ENCODE assay signal across 27 cellular contexts in the genomic region with DNA sequence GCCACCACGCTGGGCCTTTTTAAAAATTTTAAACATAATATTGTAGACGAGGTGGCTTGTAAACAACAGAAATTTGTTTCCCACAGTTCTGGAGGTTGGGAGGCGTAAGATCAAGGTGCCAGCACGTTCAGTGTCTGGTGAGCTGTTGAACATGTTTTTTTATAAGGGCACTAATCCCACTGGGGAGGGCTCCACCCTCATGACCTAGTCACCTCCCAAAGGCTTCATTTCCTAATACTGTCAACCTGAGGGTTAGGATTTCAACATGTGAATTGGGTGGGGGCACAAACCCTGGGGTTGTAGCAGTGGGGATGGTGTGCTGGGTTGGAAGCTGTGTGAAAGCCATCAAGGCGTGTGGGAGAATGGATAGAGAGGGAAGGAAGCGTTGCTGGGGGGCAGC. TPM values are rescaled to one million over a fixed set of nuclear protein-coding genes. Genes with fewer than 3 reads are reported as not detected.
DNase-seq lines count a peak whose midpoint lies in the region; ATAC-seq, FAIRE-seq and TF ChIP-seq lines count a peak whose summit lies in the region.
"Had no signal": no experiment of that assay in that cellular context is flagged by ENCODE, and none has a peak within 500 bp of the region (broad histone marks: within the 10 kb centered on the region; RNA-seq: fewer than 3 reads in every experiment).

No MANE protein-coding gene starts in this region.

- CTCF ChIA-PET in CD8-positive, alpha-beta memory T cell (lab: Charles Lee) = no interaction called here
- CTCF ChIA-PET in K562 (lab: Yijun Ruan, JAX; ENCODE audit: low intra/inter-chr PET ratio) = no interaction called here

- H3K9me1 ChIP-seq in K562 (ENCODE audit: control insufficient read depth, insufficient read depth, low read length) = peaks cover 12% of the 10 kb centered on the region

- H3F3A ChIP-seq in neural progenitor cell (ENCODE audit: low read depth) = no peaks in the 10 kb centered on the region

- peaks cover 12% of the 10 kb centered on the region for H3K36me3 ChIP-seq in CD4-positive, CD25-positive, alpha-beta regulatory T cell (ENCODE audit: control insufficient read depth, insufficient read depth, low read length)
- H3K36me3 ChIP-seq in CD8-positive, alpha-beta memory T cell (ENCODE audit: insufficient read depth, low read length) = no peaks in the 10 kb centered on the region
- H3K36me3 ChIP-seq in K562 (ENCODE audit: control insufficient read depth, insufficient read depth, low read length) (peaks cover 65% of the 10 kb centered on the region; the same call in 2 of the 3 replicates), neural progenitor cell (no peaks in the 10 kb centered on the region)
- H3K36me3 ChIP-seq: heart right ventricle had no signal

- H4K20me1 ChIP-seq in K562 (replicated peaks; ENCODE audit: control insufficient read depth, insufficient read depth, low read length) (peaks cover 49% of the 10 kb centered on the region), neural progenitor cell (ENCODE audit: low read depth) (peaks cover 53% of the 10 kb centered on the region)

- intact Hi-C loops in K562 (cut with micrococcal nuclease) = no loop called here

- in situ Hi-C loops in K562 (cut with MboI) = no loop called here

- peak; percentile 44 for FAIRE-seq in K562 (lab: Jason Lieb, UNC)
- FAIRE-seq: D721Med had no signal

- no peaks in the 10 kb centered on the region for H3K9me3 ChIP-seq in CD4-positive, CD25-positive, alpha-beta regulatory T cell (ENCODE audit: control insufficient read depth in 2 of 2, low read length in 2 of 2)
- H3K9me3 ChIP-seq in CD8-positive, alpha-beta memory T cell (ENCODE audit: low read length) = no peaks in the 10 kb centered on the region
- H3K9me3 ChIP-seq in K562 (replicated peaks; ENCODE audit: control insufficient read depth, insufficient read depth, low read depth, low read length) (no peaks in the 10 kb centered on the region), neural progenitor cell (ENCODE audit: low read depth) (no peaks in the 10 kb centered on the region)
- H3K9me3 ChIP-seq: heart right ventricle, left lung, psoas muscle, tibial nerve had no signal

- H3K4me3 ChIP-seq in CD4-positive, CD25-positive, alpha-beta regulatory T cell (ENCODE audit: low read depth, low read length) = no peak overlapping the region
- H3K4me3 ChIP-seq in CD8-positive, alpha-beta memory T cell (ENCODE audit: low read length) = no peak overlapping the region
- H3K4me3 ChIP-seq in K562 = no peak overlapping the region
- H3K4me3 ChIP-seq in neural progenitor cell = no peak overlapping the region
- H3K4me3 ChIP-seq: dorsolateral prefrontal cortex, GM23248, heart right ventricle, left lung, psoas muscle, tibial nerve had no signal

- peak overlapping the region in 1 of 4 donors; percentile 58 for H3K4me3 Mint-ChIP-seq in CD4-positive, CD25-positive, alpha-beta regulatory T cell
- peak overlapping the region in 3 of 7 donors; percentile 32 to 57 (median 51) for H3K4me3 Mint-ChIP-seq in CD8-positive, alpha-beta memory T cell
- no peak overlapping the region for H3K4me3 Mint-ChIP-seq in neural progenitor cell
- H3K4me3 Mint-ChIP-seq: neural crest cell had no signal

- H3K4me1 Mint-ChIP-seq in CD4-positive, CD25-positive, alpha-beta regulatory T cell = peaks cover 21 to 81% (median 52%) of the 10 kb centered on the region in 4 donors
- peaks cover 59 to 82% (median 69%) of the 10 kb centered on the region in 3 donors for H3K4me1 Mint-ChIP-seq in CD8-positive, alpha-beta memory T cell
- H3K4me1 Mint-ChIP-seq in neural progenitor cell = peaks cover 42% of the 10 kb centered on the region

- H3K4me2 ChIP-seq in K562 (ENCODE audit: insufficient read depth, low read length) = no peak overlapping the region
- H3K4me2 ChIP-seq in neural progenitor cell = no peak overlapping the region

- H3K36me3 Mint-ChIP-seq in CD4-positive, CD25-positive, alpha-beta regulatory T cell = peaks cover 25% of the 10 kb centered on the region
- peaks cover 9 to 26% (median 12%) of the 10 kb centered on the region in 3 donors for H3K36me3 Mint-ChIP-seq in CD8-positive, alpha-beta memory T cell
- H3K36me3 Mint-ChIP-seq in neural progenitor cell = peaks cover 19% of the 10 kb centered on the region

- TF ChIP-seq CTCF in K562 (IDR thresholded peaks at IDR 0.05 in 2 of 3, conservative IDR thresholded peaks at IDR 0.05 in 1 of 3; ENCODE audit: insufficient read depth in 2 of 3, low read depth in 1 of 3, low read length in 3 of 3) (no peak), neural progenitor cell (IDR thresholded peaks at IDR 0.05) (no peak)

- no peaks in the 10 kb centered on the region for H3K27me3 Mint-ChIP-seq in CD4-positive, CD25-positive, alpha-beta regulatory T cell
- H3K27me3 Mint-ChIP-seq in CD8-positive, alpha-beta memory T cell = no peaks in the 10 kb centered on the region
- no peaks in the 10 kb centered on the region for H3K27me3 Mint-ChIP-seq in neural progenitor cell (ENCODE audit: insufficient read depth, low read depth)

- no peak overlapping the region for H3K27ac ChIP-seq in CD4-positive, CD25-positive, alpha-beta regulatory T cell (ENCODE audit: insufficient read depth, low read length, poor library complexity, severe bottlenecking)
- H3K27ac ChIP-seq in CD8-positive, alpha-beta memory T cell (ENCODE audit: low read depth, low read length) = no peak overlapping the region
- H3K27ac ChIP-seq in K562 (ENCODE audit: extremely low read depth, low read depth, low read length) (no peak overlapping the region), neural progenitor cell (no peak overlapping the region)
- H3K27ac ChIP-seq: epithelial cell of prostate, GM23248, psoas muscle had no signal

- H2AFZ ChIP-seq in K562 (ENCODE audit: low read depth, low read length) (no peak overlapping the region), neural progenitor cell (replicated peaks) (no peak overlapping the region)
- H2AFZ ChIP-seq: GM23248 had no signal

- no peaks in the 10 kb centered on the region for H3K9me3 Mint-ChIP-seq in CD4-positive, CD25-positive, alpha-beta regulatory T cell
- no peaks in the 10 kb centered on the region for H3K9me3 Mint-ChIP-seq in CD8-positive, alpha-beta memory T cell
- H3K9me3 Mint-ChIP-seq in neural progenitor cell = peaks cover 9% of the 10 kb centered on the region

- H3K79me2 ChIP-seq in K562 (ENCODE audit: control insufficient read depth, insufficient read depth, low read length) (peaks cover 71% of the 10 kb centered on the region), neural progenitor cell (ENCODE audit: low read depth) (peaks cover 60% of the 10 kb centered on the region)

- no peak for ATAC-seq in CD4-positive, CD25-positive, alpha-beta regulatory T cell (ENCODE audit: low read depth in 2 of 2)
- ATAC-seq in K562 (no peak), GM18517 (IDR thresholded peaks at IDR 0.05; ENCODE audit: unreplicated experiment) (no peak), GM21717 (IDR thresholded peaks at IDR 0.05; ENCODE audit: unreplicated experiment) (no peak)
- ATAC-seq: left lung, psoas muscle had no signal

- DNase-seq in CD4-positive, CD25-positive, alpha-beta regulatory T cell = no peak
- DNase-seq in CD8-positive, alpha-beta memory T cell = no peak
- DNase-seq in K562 (ENCODE audit: extremely low read depth in 1 of 4, low spot score in 3 of 4) (no peak), neural progenitor cell (ENCODE audit: low spot score) (no peak), COR-L47 (lab: John Stamatoyannopoulos, UW) (no peak), SIG-M5 treated with dmso at 0.1 percent for 504 hours (lab: John Stamatoyannopoulos, UW; ENCODE audit: unreplicated experiment) (no peak)
- DNase-seq: activated CD4-positive, alpha-beta T cell treated with anti-CD3 and anti-CD28 coated beads, Interleukin-2, amount 50 U/mL, for 1 hour; aorta; dorsolateral prefrontal cortex; GM23248; heart right ventricle; left lung; midbrain; NCI-H2107; NCI-H510A; NK-92 treated with Interleukin-12 subunit alpha and Interleukin-12 subunit beta, amount 100 ng/mL, for 24 hours; SIG-M5; stimulated activated CD4-positive, alpha-beta T cell treated with anti-CD3 and anti-CD28 coated beads, Interleukin-2, amount 100 ng/mL, for 24 hours; stimulated activated naive CD4-positive, alpha-beta T cell treated with Interleukin-2 at 50 U/mL for 16 hours; T-helper 2 cell had no signal

- TF ChIP-seq RAD21 in K562 (CRISPR knock-in tag; conservative IDR thresholded peaks at IDR 0.05 in 1 of 2, IDR thresholded peaks at IDR 0.05 in 1 of 2) = no peak

- H3K27me3 ChIP-seq in CD4-positive, CD25-positive, alpha-beta regulatory T cell (ENCODE audit: control insufficient read depth, insufficient read depth, low read length) = no peaks in the 10 kb centered on the region
- H3K27me3 ChIP-seq in CD8-positive, alpha-beta memory T cell (ENCODE audit: insufficient read depth, low read length, poor library complexity, severe bottlenecking) = no peaks in the 10 kb centered on the region
- H3K27me3 ChIP-seq in K562 (ENCODE audit: control insufficient read depth in 2 of 2, insufficient read depth in 2 of 2, low read length in 2 of 2) = no peaks in the 10 kb centered on the region
- no peaks in the 10 kb centered on the region for H3K27me3 ChIP-seq in neural progenitor cell
- H3K27me3 ChIP-seq: dorsolateral prefrontal cortex, heart right ventricle, left lung, tibial nerve had no signal

- TF ChIP-seq EP300 in K562 (IDR thresholded peaks at IDR 0.05; ENCODE audit: low read length) = no peak

- no TSS peak for BruUV-seq in K562 (replicated peaks; lab: Mats Ljungman, UMichigan)

- POLR2A ChIA-PET in CD8-positive, alpha-beta memory T cell (lab: Charles Lee) = interaction anchor here (0.7 kb wide), 1 partner anchor 20 kb away, joined by 3 read pairs; no protein-coding TSS in a partner anchor
- POLR2A ChIA-PET in K562 (lab: Yijun Ruan, JAX) = interaction anchor here (0.6 to 1.5 kb wide), 3 partner anchors 11 to 113 kb away, joined by 3 read pairs; no protein-coding TSS in a partner anchor

- H3K4me1 ChIP-seq in CD4-positive, CD25-positive, alpha-beta regulatory T cell (ENCODE audit: control insufficient read depth, insufficient read depth, low read length, poor library complexity, severe bottlenecking) = peaks cover 44% of the 10 kb centered on the region
- peaks cover 36% of the 10 kb centered on the region for H3K4me1 ChIP-seq in CD8-positive, alpha-beta memory T cell (ENCODE audit: insufficient read depth, low read length)
- H3K4me1 ChIP-seq in K562 (replicated peaks in 1 of 2; ENCODE audit: control insufficient read depth in 2 of 2, insufficient read depth in 2 of 2, low read length in 2 of 2) = peaks cover 22 to 43% of the 10 kb centered on the region in 2 experiments
- H3K4me1 ChIP-seq in neural progenitor cell = peaks cover 29% of the 10 kb centered on the region

- H3K9ac ChIP-seq in K562 (ENCODE audit: insufficient read depth in 1 of 2, low read depth in 2 of 2, low read length in 2 of 2) = peak overlapping the region in 1 of 2 experiments; percentile 66; a peak in 1 of 4 replicates
- H3K9ac ChIP-seq in neural progenitor cell = no peak overlapping the region
- H3K9ac ChIP-seq: GM23248 had no signal

- H3K27ac Mint-ChIP-seq in CD4-positive, CD25-positive, alpha-beta regulatory T cell = peak overlapping the region; percentile 58 to 89 (median 83)
- peak overlapping the region in 7 of 8 donors; percentile 23 to 89 (median 86) for H3K27ac Mint-ChIP-seq in CD8-positive, alpha-beta memory T cell
- peak overlapping the region; percentile 70 for H3K27ac Mint-ChIP-seq in neural progenitor cell

- WGBS in K562 (ENCODE audit: insufficient coverage, low coverage, missing lambda C conversion rate) = 87% methylated on average over 6 of the region's 6 CpGs

- TF ChIP-seq POLR2A in K562 (conservative IDR thresholded peaks at IDR 0.05) = no peak

RNA-seq across cellular contexts. Expression of gene TBC1D14, which starts 27.6 kb away (rescaled TPM):
- total RNA-seq in CD4-positive, CD25-positive, alpha-beta regulatory T cell = 67.7 TPM
- 10 to 100 TPM; 46.6 to 63.0 (median 52.0) TPM for polyA plus RNA-seq in CD4-positive, CD25-positive, alpha-beta regulatory T cell
- 10 to 100 TPM; 38.0 to 43.7 TPM for total RNA-seq in CD8-positive, alpha-beta memory T cell
- polyA plus RNA-seq in CD8-positive, alpha-beta memory T cell = 48.5 TPM
- 61.0 and 70.3 TPM in 2 replicates for total RNA-seq in K562 (2011; cell fraction: chromatin; rRNA removed; ENCODE audit: low replicate concordance)
- total RNA-seq in K562 (2011; cell fraction: nucleolus; rRNA removed) = 50.4 and 54.0 TPM in 2 replicates
- 45.9 and 49.3 TPM in 2 replicates for total RNA-seq in K562 (2011; cell fraction: nucleoplasm; rRNA removed)
- total RNA-seq in K562 (2014; rRNA removed) (50.2 and 54.4 TPM in 2 replicates), K562 (2014; rRNA removed; fragmentation: Illumina TruSeq; extraction: Trizol) (44.8 and 45.5 TPM in 2 replicates), K562 (2015; rRNA removed; fragmentation: Illumina TruSeq; extraction: Trizol) (55.8 and 57.7 TPM in 2 replicates), K562 (2021) (55.4 and 59.6 TPM in 2 replicates), neural progenitor cell (ENCODE audit: low replicate concordance) (47.9 and 58.8 TPM in 2 replicates)
- polyA plus RNA-seq in K562 (2011; rRNA removed) (31.4 and 41.2 TPM in 2 replicates), K562 (2014; fragmentation: Illumina TruSeq; extraction: Trizol) (46.2 and 47.7 TPM in 2 replicates), K562 (2014; fragmentation: Nextera tagmentation; extraction: Ambion mirVana) (1 to 10 TPM; 2.1 to 2.7 TPM), K562 (2014; rRNA removed) (43.3 and 50.8 TPM in 2 replicates)
- 37.0 and 43.7 TPM in 2 replicates for polyA plus RNA-seq in K562 (2011; cell fraction: cytosol; rRNA removed)
- polyA plus RNA-seq in K562 (2011; cell fraction: nucleus; rRNA removed) = 37.0 and 46.2 TPM in 2 replicates
- polyA plus RNA-seq in K562 (2012) = 45.4 TPM in 2 replicates
- 51.1 and 64.3 TPM in 2 replicates for polyA minus RNA-seq in K562 (2011; rRNA and poly(A)+ RNA removed)
- polyA minus RNA-seq in K562 (2011; cell fraction: cytosol; rRNA and poly(A)+ RNA removed) = 29.6 and 35.1 TPM in 2 replicates
- 26.1 and 34.0 TPM in 2 replicates for polyA minus RNA-seq in K562 (2011; cell fraction: nucleus; rRNA and poly(A)+ RNA removed)
